In the genomic region with DNA sequence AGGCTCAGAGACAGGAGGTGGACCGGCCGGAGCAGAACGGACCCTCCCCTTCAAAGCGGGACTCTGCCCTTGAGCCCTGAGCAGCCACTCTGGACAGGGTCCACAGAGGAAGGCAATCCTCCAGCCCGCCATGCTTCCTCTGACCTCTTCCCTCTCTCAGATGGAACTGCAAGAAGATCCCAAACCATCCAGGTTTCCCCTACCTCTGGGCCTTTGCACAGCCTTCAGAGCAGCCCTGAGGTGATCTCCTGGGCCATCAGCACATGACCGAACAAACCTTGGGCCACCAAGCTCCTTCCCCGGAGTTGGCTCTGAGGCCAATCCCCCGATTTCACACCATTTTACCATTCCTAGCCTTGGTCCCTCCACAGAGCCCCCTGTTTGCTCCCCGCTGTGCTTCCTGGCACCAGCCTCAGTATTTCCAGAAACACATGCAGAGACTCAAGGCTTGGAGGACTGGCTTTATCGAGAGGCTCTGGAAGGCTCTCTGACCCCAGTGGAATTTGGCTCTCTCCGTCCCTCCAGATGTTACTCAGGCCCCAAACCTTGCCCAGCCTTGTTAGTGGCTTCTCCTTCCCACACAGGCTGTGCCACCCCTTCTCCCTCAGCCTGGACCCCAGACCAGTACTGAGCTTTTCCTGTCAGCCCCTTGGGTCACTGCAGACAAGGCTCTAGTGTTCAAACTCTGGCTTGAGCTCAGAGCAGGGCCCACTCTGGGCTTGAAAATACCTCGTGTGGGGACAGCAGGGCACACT, we compare ENCODE assay signal across 16 cellular contexts. TPM values are rescaled to one million over a fixed set of nuclear protein-coding genes. Genes with fewer than 3 reads are reported as not detected.
DNase-seq lines count a peak whose midpoint lies in the region; TF ChIP-seq lines count a peak whose summit lies in the region.
"Had no signal": no experiment of that assay in that cellular context is flagged by ENCODE, and none has a peak within 500 bp of the region (broad histone marks: within the 10 kb centered on the region; RNA-seq: fewer than 3 reads in every experiment).

No MANE protein-coding gene starts in this region.

- H3K23ac ChIP-seq in H9 (ENCODE audit: insufficient read length, low read depth, low read length) = no peak overlapping the region

- H2BK12ac ChIP-seq in H9 (ENCODE audit: insufficient read length, low read depth, low read length) = no peak overlapping the region

- peak; percentile 10 for DNase-seq in H9
- DNase-seq in Karpas-422 = peak; percentile 37
- DNase-seq in islet precursor cell = peak; percentile 35
- peak; percentile 49 for DNase-seq in type B pancreatic cell (ENCODE audit: extremely low spot score, unreplicated experiment)
- no peak for DNase-seq in G401 (ENCODE audit: low spot score)
- no peak for DNase-seq in HFFc6
- no peak for DNase-seq in LoVo (ENCODE audit: low spot score)
- DNase-seq: C1 segment of cervical spinal cord; Calu3; CD4-positive, alpha-beta T cell; DMS 273 treated with DMSO at 0.1 percent for 48 hours; DMS79; HCEC 1CT; IMR-90 had no signal

- H3K4me3 Mint-ChIP-seq in H9 = no peak overlapping the region
- no peak overlapping the region for H3K4me3 Mint-ChIP-seq in type B pancreatic cell
- H3K4me3 Mint-ChIP-seq in HFFc6 = no peak overlapping the region
- H3K4me3 Mint-ChIP-seq: B cell; CD4-positive, alpha-beta T cell had no signal

- H3K4me1 Mint-ChIP-seq in H9 = peaks cover 32 to 39% of the 10 kb centered on the region in 2 experiments
- peaks cover 7% of the 10 kb centered on the region for H3K4me1 Mint-ChIP-seq in type B pancreatic cell (ENCODE audit: unreplicated experiment)
- no peaks in the 10 kb centered on the region for H3K4me1 Mint-ChIP-seq in HFFc6 (ENCODE audit: low read depth)
- H3K4me1 Mint-ChIP-seq: B cell had no signal

- peaks cover 0 to 1% (median 0%) of the 10 kb centered on the region in 3 experiments; a peak in 2 of 7 replicates for H3K36me3 Mint-ChIP-seq in H9 (ENCODE audit: insufficient read depth in 1 of 3, low read depth in 3 of 3)
- no peaks in the 10 kb centered on the region for H3K36me3 Mint-ChIP-seq in type B pancreatic cell
- H3K36me3 Mint-ChIP-seq in HFFc6 (ENCODE audit: low read depth) = no peaks in the 10 kb centered on the region

- no peak overlapping the region for H3T11ph ChIP-seq in H9 (ENCODE audit: low read length)

- H3K4me2 ChIP-seq in H9 (ENCODE audit: insufficient read depth, insufficient read length, low read length) = no peak overlapping the region
- H3K4me2 ChIP-seq in Karpas-422 (ENCODE audit: low read depth, low read length, poor library complexity, severe bottlenecking) = no peak overlapping the region

- no peaks in the 10 kb centered on the region for H3K23me2 ChIP-seq in H9 (ENCODE audit: insufficient read length, low read depth, low read length, poor library complexity, severe bottlenecking)

- peaks cover 2% of the 10 kb centered on the region; the same call in 1 of the 2 replicates for H3K4me1 ChIP-seq in H9 (ENCODE audit: insufficient read depth, low read length)
- peaks cover 56% of the 10 kb centered on the region for H3K4me1 ChIP-seq in Karpas-422 (ENCODE audit: low read length)

- H3K27ac ChIP-seq in H9 (ENCODE audit: insufficient read length, low read depth, low read length) = no peak overlapping the region
- H3K27ac ChIP-seq in Karpas-422 (ENCODE audit: low read length) = no peak overlapping the region

- H2BK5ac ChIP-seq in H9 (ENCODE audit: insufficient read length, low read length) = no peak overlapping the region

- no peak for TF ChIP-seq CTCF in H9 (conservative IDR thresholded peaks at IDR 0.05)
- no peak for TF ChIP-seq CTCF in type B pancreatic cell (conservative IDR thresholded peaks at IDR 0.05)
- TF ChIP-seq CTCF in HFFc6 (IDR thresholded peaks at IDR 0.05) = no peak

- H3K18ac ChIP-seq in H9 (ENCODE audit: insufficient read length, low read depth, low read length) = no peak overlapping the region

- H2BK120ac ChIP-seq in H9 (ENCODE audit: low read depth, low read length, poor library complexity, severe bottlenecking) = no peak overlapping the region

- peaks cover 2% of the 10 kb centered on the region; the same call in 1 of the 2 replicates for H3K27me3 Mint-ChIP-seq in H9 (ENCODE audit: low read depth)
- peaks cover 3% of the 10 kb centered on the region for H3K27me3 Mint-ChIP-seq in type B pancreatic cell
- peaks cover 24% of the 10 kb centered on the region for H3K27me3 Mint-ChIP-seq in HFFc6 (ENCODE audit: insufficient read depth)
- H3K27me3 Mint-ChIP-seq: CD4-positive, alpha-beta T cell had no signal

- H3K79me2 ChIP-seq in H9 (ENCODE audit: insufficient read depth, low read length) = no peaks in the 10 kb centered on the region
- no peaks in the 10 kb centered on the region for H3K79me2 ChIP-seq in Karpas-422 (ENCODE audit: low read length)

- H3K9ac ChIP-seq in H9 (ENCODE audit: extremely low read depth, insufficient read length, low read length) (no peak overlapping the region), Karpas-422 (ENCODE audit: low read length) (peak overlapping the region; percentile 2; the same call in 1 of the 2 replicates)

- peaks cover under 1 to 1% of the 10 kb centered on the region in 2 experiments; a peak in 3 of 5 replicates for H3K9me3 Mint-ChIP-seq in H9
- peaks cover under 1% of the 10 kb centered on the region for H3K9me3 Mint-ChIP-seq in type B pancreatic cell
- H3K9me3 Mint-ChIP-seq in HFFc6 = peaks cover under 1% of the 10 kb centered on the region; the same call in 1 of the 2 replicates
- H3K9me3 Mint-ChIP-seq: CD4-positive, alpha-beta T cell had no signal

- no peak overlapping the region for H2BK15ac ChIP-seq in H9 (ENCODE audit: low read depth, low read length)

- H3K14ac ChIP-seq in H9 (ENCODE audit: insufficient read depth, low read length) = no peak overlapping the region; the same call in 1 of the 2 replicates

- no peaks in the 10 kb centered on the region for H3K79me1 ChIP-seq in H9 (ENCODE audit: insufficient read depth, low read depth, low read length, poor library complexity, severe bottlenecking)

- H3K27me3 ChIP-seq in H9 (ENCODE audit: insufficient read depth, low read length) = no peaks in the 10 kb centered on the region
- H3K27me3 ChIP-seq in Karpas-422 (ENCODE audit: low read length) = no peaks in the 10 kb centered on the region

- H3K27ac Mint-ChIP-seq in H9 (no peak overlapping the region; a peak in 1 of 7 replicates), type B pancreatic cell (no peak overlapping the region), HFFc6 (no peak overlapping the region)
- H3K27ac Mint-ChIP-seq: B cell; CD4-positive, alpha-beta T cell had no signal

- H4K20me1 ChIP-seq in H9 (ENCODE audit: control insufficient read depth, insufficient read depth, insufficient read length) (no peaks in the 10 kb centered on the region), Karpas-422 (ENCODE audit: insufficient read depth, low read depth, low read length) (no peaks in the 10 kb centered on the region)

- no peaks in the 10 kb centered on the region for H3K9me2 ChIP-seq in Karpas-422 (replicated peaks; ENCODE audit: insufficient read depth, low read length)

- H4K8ac ChIP-seq in H9 (replicated peaks; ENCODE audit: insufficient read length, low read depth, low read length) = no peak overlapping the region

- no peak overlapping the region for H2AK5ac ChIP-seq in H9 (ENCODE audit: insufficient read length, low read length)

- H3K4ac ChIP-seq in H9 (ENCODE audit: low read depth, low read length) = no peak overlapping the region

- H2BK20ac ChIP-seq in H9 (ENCODE audit: low read depth, low read length, poor library complexity, severe bottlenecking) = no peak overlapping the region

- WGBS in H9 (ENCODE audit: extremely low coverage, insufficient read length, low lambda C conversion rate) = no CpG with 5 or more reads among the region's 12 CpGs

- no peaks in the 10 kb centered on the region for H3K36me3 ChIP-seq in Karpas-422 (ENCODE audit: insufficient read depth, low read length)

- in situ Hi-C loops in G401 (cut with HindIII; ENCODE audit: low sequenced_read_pairs) = no loop called here

- H3K56ac ChIP-seq in H9 (ENCODE audit: insufficient read length, low read depth, low read length) = no peak overlapping the region

- H3K4me3 ChIP-seq in Karpas-422 (ENCODE audit: low read length) = no peak overlapping the region

- no peak overlapping the region for H4K91ac ChIP-seq in H9 (ENCODE audit: insufficient read length, low read depth, low read length)

- H2AFZ ChIP-seq in H9 (ENCODE audit: low read length) (no peak overlapping the region), Karpas-422 (ENCODE audit: low read length) (no peak overlapping the region)

- no peak overlapping the region for H4K5ac ChIP-seq in H9 (ENCODE audit: insufficient read length, low read depth, low read length)

- H3K9me3 ChIP-seq in H9 (ENCODE audit: control insufficient read depth, low read depth, low read length) (no peaks in the 10 kb centered on the region), Karpas-422 (ENCODE audit: low read length) (no peaks in the 10 kb centered on the region)

RNA-seq across cellular contexts. Expression of gene KCNMB1, which starts 48.6 kb away (rescaled TPM):
- 0.22 and 0.28 TPM in 2 replicates for total RNA-seq in H9 (2021)
- total RNA-seq in Karpas-422 (2014; rRNA removed; shearing (Covaris generic); ENCODE audit: low replicate concordance) = not detected in 2 replicates
- 0.12 and 0.34 TPM in 2 replicates for total RNA-seq in type B pancreatic cell (ENCODE audit: low replicate concordance)
- not detected in 2 replicates for total RNA-seq in G401 (2014; rRNA removed; shearing (Covaris generic))
- total RNA-seq in HFFc6 (2021; fragmentation: NEBNext Ultra II Directional; extraction: Animal tissue kit (Norgen Biotek cat#: 25700)) = not detected
- total RNA-seq: B cell, Calu3, HT-29, IMR-90 had no signal

Comparison
In these comparisons a context has a peak if more than half of its experiments do, and no peak if none do; other contexts are left out.
1. DNase-seq: peak in H9 (single experiment), Karpas-422 (single experiment), islet precursor cell (single experiment) and type B pancreatic cell (single experiment); none in G401 (single experiment), HFFc6 (single experiment) and LoVo (single experiment).